ENCODE assay signal across 31 cellular contexts in the genomic region with DNA sequence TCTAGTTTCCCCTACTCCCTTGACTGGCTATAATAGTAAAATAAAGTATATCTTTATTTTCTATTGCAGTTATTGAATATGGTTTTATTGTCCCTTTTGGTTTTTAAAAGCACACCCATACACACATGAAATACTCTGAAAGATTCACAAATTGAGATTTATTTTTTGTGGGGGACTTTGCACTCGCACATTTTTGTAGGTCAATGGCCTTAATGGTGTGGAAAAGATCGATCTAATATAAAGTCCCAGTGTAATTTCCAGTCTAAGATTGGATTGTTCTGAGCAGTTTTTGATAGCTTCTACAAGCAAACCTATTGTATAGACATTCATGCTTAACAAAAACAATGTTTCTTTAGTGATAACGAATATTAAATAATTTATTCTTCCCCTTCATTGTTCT. TPM values are rescaled to one million over a fixed set of nuclear protein-coding genes. Genes with fewer than 3 reads are reported as not detected.
"Had no signal": no experiment of that assay in that cellular context is flagged by ENCODE, and none has a peak within 500 bp of the region (broad histone marks: within the 10 kb centered on the region; RNA-seq: fewer than 3 reads in every experiment).

No MANE protein-coding gene starts in this region.

- H3K27me3 ChIP-seq: stomach, suprapubic skin, testis, thyroid gland, tibial artery, tibial nerve, transverse colon, upper lobe of left lung, upper lobe of right lung, uterus, vagina had no signal

- DNase-seq: stimulated activated CD4-positive, alpha-beta T cell treated with anti-CD3 and anti-CD28 coated beads, Interleukin-2, amount 100 ng/mL, for 48 hours; stimulated activated CD4-positive, alpha-beta T cell treated with anti-CD3 and anti-CD28 coated beads, Interleukin-4, amount 100 ng/mL, for 1 hour; stimulated activated CD4-positive, alpha-beta T cell treated with anti-CD3 and anti-CD28 coated beads, Interleukin-4, amount 100 ng/mL, for 24 hours; stimulated activated CD4-positive, alpha-beta T cell treated with anti-CD3 and anti-CD28 coated beads, Interleukin-4, amount 100 ng/mL, for 4 hours; stimulated activated CD8-positive, alpha-beta memory T cell treated with anti-CD3 and anti-CD28 coated beads, Interleukin-4, amount 100 ng/mL, for 48 hours; stimulated activated naive B cell treated with anti-CD40 and anti-IgM and Interleukin-4, amounts not matched to agents 10 μg/mL and 1 μg/mL and 100 μg/mL, for 72 hours; stimulated activated naive CD4-positive, alpha-beta T cell; stimulated activated naive CD4-positive, alpha-beta T cell treated with Interleukin-2 at 50 U/mL for 16 hours; stimulated activated naive CD8-positive, alpha-beta T cell treated with anti-CD3 and anti-CD28 coated beads, Interleukin-15, amount 100 ng/mL, for 72 hours; stimulated activated naive CD8-positive, alpha-beta T cell treated with anti-CD3 and anti-CD28 coated beads, Interleukin-15, Interleukin-2, amounts not matched to agents 100 U/mL and 50 U/mL, for 24 hours; stomach; substantia nigra; testis; thyroid gland; tibial artery; transverse colon; trophoblast cell; upper lobe of left lung; upper lobe of right lung; uterus had no signal

- H3K36me3 ChIP-seq: stomach, suprapubic skin, thoracic aorta, thyroid gland, tibial artery, tibial nerve, transverse colon, upper lobe of left lung, upper lobe of right lung, uterus, vagina had no signal

- H3K4me3 ChIP-seq: stomach, suprapubic skin, testis, thoracic aorta, thyroid gland, tibial artery, tibial nerve, transverse colon, upper lobe of left lung, upper lobe of right lung, uterus, vagina had no signal

- H3K27ac ChIP-seq: stomach, suprapubic skin, testis, thoracic aorta, thyroid gland, tibial artery, tibial nerve, transverse colon, upper lobe of left lung, upper lobe of right lung, uterus, vagina had no signal

- H3K9me3 ChIP-seq: stomach, suprapubic skin, testis, thoracic aorta, thyroid gland, tibial artery, tibial nerve, transverse colon, upper lobe of left lung, upper lobe of right lung, uterus, vagina had no signal

- FAIRE-seq: urothelium cell line had no signal

- ATAC-seq: stimulated activated effector memory CD8-positive, alpha-beta T cell treated with anti-CD3 and anti-CD28 coated beads, Interleukin-12 subunit alpha, Interleukin-12 subunit beta, amount 100 ng/mL, for 72 hours; stimulated activated memory B cell treated with anti-CD40 and anti-IgM and Interleukin-4, amounts not matched to agents 10 μg/mL and 1 μg/mL and 100 μg/mL, for 72 hours; stimulated activated naive B cell treated with anti-CD40 and anti-IgM and Interleukin-4, amounts not matched to agents 10 μg/mL and 1 μg/mL and 100 μg/mL, for 72 hours; stimulated activated naive CD8-positive, alpha-beta T cell treated with anti-CD3 and anti-CD28 coated beads, Interleukin-15, amount 100 ng/mL, for 72 hours; stimulated activated naive CD8-positive, alpha-beta T cell treated with anti-CD3 and anti-CD28 coated beads, Interleukin-15, Interleukin-2, amounts not matched to agents 100 U/mL and 50 U/mL, for 24 hours; upper lobe of right lung had no signal

- H3K4me1 ChIP-seq: stomach, suprapubic skin, testis, thyroid gland, tibial artery, tibial nerve, transverse colon, upper lobe of left lung, upper lobe of right lung, uterus, vagina had no signal

RNA-seq across cellular contexts. Expression of a gene that starts 59.5 kb away (rescaled TPM):
- total RNA-seq: stomach, subcutaneous adipose tissue, suprapubic skin, temporal lobe, thoracic aorta, thyroid gland, tibial nerve, upper lobe of left lung, upper lobe of right lung, ureter, urinary bladder, uterus, vagina had no signal
- polyA plus RNA-seq: stomach, urinary bladder had no signal
